Comparison of ENCODE assay signal across 11 cellular contexts in the genomic region with DNA sequence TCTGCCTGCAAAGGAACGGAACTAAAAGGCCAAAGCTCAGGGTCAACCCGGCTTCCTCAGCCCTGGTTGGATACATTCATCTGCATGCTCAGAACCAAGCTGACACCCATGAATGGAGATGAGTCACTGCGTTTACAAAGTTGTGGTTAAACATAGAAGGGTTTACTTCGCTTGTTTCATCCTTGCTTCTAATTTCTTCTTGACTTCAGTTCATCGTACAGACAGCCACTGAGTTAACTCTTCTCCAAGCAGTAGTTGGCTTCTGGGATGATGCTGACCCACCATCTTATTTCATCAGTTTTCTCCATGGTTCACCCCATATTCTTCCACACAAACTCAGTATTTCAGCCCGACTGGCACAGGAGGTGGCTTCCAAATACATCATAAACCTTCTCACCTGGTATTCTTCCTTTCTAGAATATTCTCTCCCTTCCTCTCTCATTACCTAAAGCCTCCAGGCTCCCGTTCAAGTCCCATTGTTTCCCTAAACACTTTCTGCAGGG.
DNase-seq lines count a peak whose midpoint lies in the region; ATAC-seq and TF ChIP-seq lines count a peak whose summit lies in the region.
"Had no signal": no experiment of that assay in that cellular context is flagged by ENCODE, and none has a peak within 500 bp of the region (broad histone marks: within the 10 kb centered on the region; RNA-seq: fewer than 3 reads in every experiment).

No MANE protein-coding gene starts in this region.

- intact Hi-C loops in lower leg skin (cut with DNase I; ENCODE audit: low total_unique reads): loop anchor here (10.0 kb wide), 1 partner anchor 669 kb away; no protein-coding TSS in a partner anchor
- intact Hi-C loops in testis (cut with DNase I; ENCODE audit: low total_unique reads): no loop called here

- peaks cover 10% of the 10 kb centered on the region for H3K4me1 Mint-ChIP-seq in neural progenitor cell
- H3K4me1 Mint-ChIP-seq: activated naive CD8-positive, alpha-beta T cell treated with anti-CD3 and anti-CD28 coated beads, Interleukin-2, amount 50 U/mL, for 24 hours had no signal

- no peaks in the 10 kb centered on the region for H3K9me3 ChIP-seq in testis
- no peaks in the 10 kb centered on the region for H3K9me3 ChIP-seq in neural progenitor cell (ENCODE audit: low read depth)
- H3K9me3 ChIP-seq: psoas muscle, SJCRH30 had no signal

- peak; percentile 80 for DNase-seq in Caki2 (ENCODE audit: low read depth)
- peak; percentile 85 for DNase-seq in M059J (ENCODE audit: low read depth)
- DNase-seq in astrocyte of the hippocampus (ENCODE audit: low read depth, low spot score): peak; percentile 67
- peak; percentile 44 for DNase-seq in left lobe of liver (ENCODE audit: low spot score)
- DNase-seq in activated effector memory CD4-positive, alpha-beta T cell treated with anti-CD3 and anti-CD28 coated beads, Interleukin-2, amount 50 U/mL, for 16 hours: no peak
- DNase-seq in lower leg skin (ENCODE audit: low spot score in 2 of 2): no peak
- DNase-seq in testis: no peak
- no peak for DNase-seq in neural progenitor cell (ENCODE audit: low spot score)
- DNase-seq: psoas muscle had no signal

- no peak overlapping the region for H3K4me2 ChIP-seq in neural progenitor cell

- no peaks in the 10 kb centered on the region for H3K36me3 Mint-ChIP-seq in neural progenitor cell

- in situ Hi-C loops in Caki2 (cut with HindIII; ENCODE audit: low pct_unique_long_range_greater_than_20kb, low sequenced_read_pairs): loop anchor here (10.0 kb wide), 1 partner anchor 81 kb away; no protein-coding TSS in a partner anchor

- H3K27ac ChIP-seq in testis: no peak overlapping the region
- H3K27ac ChIP-seq in neural progenitor cell: no peak overlapping the region
- H3K27ac ChIP-seq: psoas muscle, SJCRH30 had no signal

- no peaks in the 10 kb centered on the region for H3K36me3 ChIP-seq in testis (ENCODE audit: low read depth, missing control alignments)
- H3K36me3 ChIP-seq in neural progenitor cell: no peaks in the 10 kb centered on the region
- H3K36me3 ChIP-seq: SJCRH30 had no signal

- peaks cover 5% of the 10 kb centered on the region for H3K27me3 Mint-ChIP-seq in neural progenitor cell (ENCODE audit: insufficient read depth, low read depth)

- H3K4me1 ChIP-seq in testis (no peaks in the 10 kb centered on the region), neural progenitor cell (peaks cover 11% of the 10 kb centered on the region)
- H3K4me1 ChIP-seq: psoas muscle, SJCRH30 had no signal

- H2AFZ ChIP-seq in neural progenitor cell (replicated peaks): no peak overlapping the region

- ATAC-seq in left lobe of liver: peak; percentile 64
- ATAC-seq: activated naive CD8-positive, alpha-beta T cell treated with anti-CD3 and anti-CD28 coated beads, Interleukin-2, amount 50 U/mL, for 24 hours; psoas muscle had no signal

- no peak for TF ChIP-seq CTCF in lower leg skin (IDR thresholded peaks at IDR 0.05)
- no peak for TF ChIP-seq CTCF in testis (IDR thresholded peaks at IDR 0.05)
- no peak for TF ChIP-seq CTCF in neural progenitor cell (IDR thresholded peaks at IDR 0.05)

- H3K4me3 Mint-ChIP-seq in neural progenitor cell: no peak overlapping the region
- H3K4me3 Mint-ChIP-seq: activated naive CD8-positive, alpha-beta T cell treated with anti-CD3 and anti-CD28 coated beads, Interleukin-2, amount 50 U/mL, for 24 hours had no signal

- TF ChIP-seq POLR2A in lower leg skin (IDR thresholded peaks at IDR 0.05) (no peak), testis (IDR thresholded peaks at IDR 0.05) (no peak)

- no peak overlapping the region for H3K27ac Mint-ChIP-seq in neural progenitor cell
- H3K27ac Mint-ChIP-seq: activated naive CD8-positive, alpha-beta T cell treated with anti-CD3 and anti-CD28 coated beads, Interleukin-2, amount 50 U/mL, for 24 hours had no signal

- no peaks in the 10 kb centered on the region for H3F3A ChIP-seq in neural progenitor cell (ENCODE audit: low read depth)

- H3K9ac ChIP-seq in neural progenitor cell: no peak overlapping the region

- 73 to 79% methylated on average over 7 of the region's 7 CpGs for WGBS in lower leg skin, 2 donors
- 66 to 73% methylated on average over 7 of the region's 7 CpGs for WGBS in testis, 2 donors

- no peak overlapping the region for H3K4me3 ChIP-seq in lower leg skin (ENCODE audit: low read depth, poor library complexity, severe bottlenecking)
- H3K4me3 ChIP-seq in testis: no peak overlapping the region
- H3K4me3 ChIP-seq in neural progenitor cell: no peak overlapping the region
- H3K4me3 ChIP-seq: psoas muscle, SJCRH30 had no signal

- no peaks in the 10 kb centered on the region for H4K20me1 ChIP-seq in neural progenitor cell (ENCODE audit: low read depth)

- no peaks in the 10 kb centered on the region for H3K79me2 ChIP-seq in neural progenitor cell (ENCODE audit: low read depth)

- H3K9me3 Mint-ChIP-seq in neural progenitor cell: peaks cover 5% of the 10 kb centered on the region
- H3K9me3 Mint-ChIP-seq: activated naive CD8-positive, alpha-beta T cell treated with anti-CD3 and anti-CD28 coated beads, Interleukin-2, amount 50 U/mL, for 24 hours had no signal

- H3K27me3 ChIP-seq in testis (no peaks in the 10 kb centered on the region), neural progenitor cell (no peaks in the 10 kb centered on the region)

Comparison
In these comparisons a context has a peak if more than half of its experiments do, and no peak if none do; other contexts are left out.
1. DNase-seq: peak in Caki2 (single experiment), M059J (single experiment), astrocyte of the hippocampus (single experiment) and left lobe of liver (single experiment); none in activated effector memory CD4-positive, alpha-beta T cell treated with anti-CD3 and anti-CD28 coated beads, Interleukin-2, amount 50 U/mL, for 16 hours (single experiment), lower leg skin (0 of 2), testis (single experiment) and neural progenitor cell (single experiment).